In the genomic region with DNA sequence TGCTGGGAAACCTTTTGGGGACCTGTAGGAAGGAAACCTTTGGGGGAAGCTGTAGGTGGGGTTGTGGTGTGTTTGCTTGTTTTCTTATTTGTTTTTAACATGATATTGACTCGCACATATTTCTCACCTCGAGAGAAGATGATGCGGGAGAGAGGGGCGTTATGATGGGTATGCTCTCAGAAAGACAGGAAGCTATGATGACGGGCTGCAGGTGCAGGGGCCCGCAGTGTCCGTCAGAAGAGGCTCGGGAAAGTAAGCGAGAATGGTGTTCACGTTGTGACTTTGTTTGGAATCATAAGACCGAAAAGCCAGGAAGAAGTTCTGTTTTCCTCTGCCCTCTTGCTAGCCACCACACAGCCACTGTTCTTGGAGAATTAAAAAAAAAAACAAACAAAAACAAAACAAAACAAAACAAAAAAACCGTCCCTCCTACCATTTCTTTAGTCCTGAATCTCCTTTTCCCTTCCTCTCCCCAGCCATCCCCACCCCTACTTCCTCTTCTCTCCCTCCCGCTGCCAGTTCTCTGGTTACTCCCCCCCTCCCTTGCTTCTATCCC, we compare ENCODE assay signal across 8 cellular contexts. TPM values are rescaled to one million over a fixed set of nuclear protein-coding genes. Genes with fewer than 3 reads are reported as not detected.
DNase-seq lines count a peak whose midpoint lies in the region; ATAC-seq and TF ChIP-seq lines count a peak whose summit lies in the region.

No MANE protein-coding gene starts in this region.

- H3K4me1 ChIP-seq in HUES6 (ENCODE audit: control insufficient read depth, insufficient read depth, low read length) (peaks cover 15% of the 10 kb centered on the region; the same call in 1 of the 2 replicates), mononuclear cell (ENCODE audit: insufficient read depth, low read length) (peaks cover 20% of the 10 kb centered on the region)

- H3K36me3 ChIP-seq in HUES6 (ENCODE audit: control insufficient read depth, insufficient read depth, low read length): no peaks in the 10 kb centered on the region

- POLR2A ChIA-PET in AG04450 (lab: Yijun Ruan, JAX): no interaction called here

- H3K4me3 ChIP-seq in AG04450 (ENCODE audit: low read depth, low read length) (peak overlapping the region; percentile 42), HUES6 (ENCODE audit: low read depth, low read length) (peak overlapping the region; percentile 82), mononuclear cell (ENCODE audit: low read length) (peak overlapping the region; percentile 22)

- DNase-seq in AG04450 (ENCODE audit: low read depth, low spot score): no peak
- no peak for DNase-seq in RPMI8226
- no peak for DNase-seq in GM19240 (ENCODE audit: insufficient read length, low spot score)
- no peak for DNase-seq in activated CD4-positive, CD25-positive, alpha-beta regulatory T cell treated with anti-CD3 and anti-CD28 coated beads, Interleukin-2, amount 50 U/mL, for 72 hours

- peaks cover 88% of the 10 kb centered on the region for H3K27me3 Mint-ChIP-seq in brain

- H3K36me3 Mint-ChIP-seq in brain: no peaks in the 10 kb centered on the region

- H3K4me1 Mint-ChIP-seq in brain: peaks cover 18% of the 10 kb centered on the region

- no peak overlapping the region for H3K9ac ChIP-seq in HUES6 (ENCODE audit: low read length)

- H3K27ac ChIP-seq in AG04450 (ENCODE audit: low read depth, low read length) (no peak overlapping the region), HUES6 (ENCODE audit: low read depth, low read length) (no peak overlapping the region)

- H3K9me3 Mint-ChIP-seq in brain: peaks cover 0 to 3% (median 0%) of the 10 kb centered on the region in 5 experiments

- H3K4me3 Mint-ChIP-seq in brain: peak overlapping the region; percentile 90 to 97 (median 93)

- no peaks in the 10 kb centered on the region; the same call in 1 of the 2 replicates for H3K9me3 ChIP-seq in AG04450 (ENCODE audit: control insufficient read depth, insufficient read depth, low read length)
- H3K9me3 ChIP-seq in HUES6 (ENCODE audit: control insufficient read depth, insufficient read depth, low read depth, low read length): no peaks in the 10 kb centered on the region
- H3K9me3 ChIP-seq in mononuclear cell (ENCODE audit: low read depth, low read length): no peaks in the 10 kb centered on the region

- CTCF ChIA-PET in AG04450 (lab: Charles Lee): interaction anchor here (0.6 to 5.5 kb wide), 4 partner anchors 9 to 668 kb away, joined by 3 to 33 read pairs (median 14); no protein-coding TSS in a partner anchor

- TF ChIP-seq CTCF in AG04450 (IDR thresholded peaks at IDR 0.05; ENCODE audit: low read depth, low read length) (no peak), brain (conservative IDR thresholded peaks at IDR 0.05) (no peak)

- peak overlapping the region in 1 of 5 experiments; percentile 37 for H3K27ac Mint-ChIP-seq in brain

- ATAC-seq in HG03045 (IDR thresholded peaks at IDR 0.05; ENCODE audit: unreplicated experiment): no peak

- H3K27me3 ChIP-seq in AG04450 (ENCODE audit: control insufficient read depth, insufficient read depth, low read length) (peaks cover 54% of the 10 kb centered on the region), HUES6 (ENCODE audit: control insufficient read depth, insufficient read depth, low read length) (peaks cover 100% of the 10 kb centered on the region), mononuclear cell (ENCODE audit: insufficient read depth, low read length) (peaks cover 72% of the 10 kb centered on the region)

RNA-seq across cellular contexts. Expression of gene BMP3, which starts 0.4 kb away (rescaled TPM):
- polyA plus RNA-seq in AG04450 (2011; rRNA removed) (0.11 and 0.15 TPM in 2 replicates), brain (ENCODE audit: insufficient read depth, low read depth, low replicate concordance) (not detected)
- polyA minus RNA-seq in AG04450 (2011; rRNA and poly(A)+ RNA removed): 0.09 and 0.13 TPM in 2 replicates
- total RNA-seq in mononuclear cell: 0.10 TPM

Comparison
In these comparisons a context has a peak if more than half of its experiments do, and no peak if none do; other contexts are left out.
1. H3K4me3 ChIP-seq: peak in every context shown above with its lines; median percentile 82 in HUES6; 42 in AG04450; 22 in mononuclear cell.